Comparison of ENCODE assay signal across 2 cellular contexts in genomic region chr2:234254783-234255521, GRCh38.
TF ChIP-seq lines count a peak whose summit lies in the region.

No MANE protein-coding gene starts in this region.

TF ChIP-seq in A549, 52 proteins besides CTCF, POLR2A, EP300 and RAD21:
- TF ChIP-seq MAX (IDR thresholded peaks at IDR 0.05), result 0 out of 2 replicates have a peak, but pooled peaks have one; percentile 14
- no peak for TF ChIP-seq MAZ (IDR thresholded peaks at IDR 0.05; ENCODE audit: borderline replicate concordance, low read depth, low read length)
- peak; percentile 21 for TF ChIP-seq MAFK (IDR thresholded peaks at IDR 0.05; ENCODE audit: partially characterized antibody)
- no peak for TF ChIP-seq FOSL2 (IDR thresholded peaks at IDR 0.05)
- TF ChIP-seq FOSL2 (CRISPR knock-in tag; IDR thresholded peaks at IDR 0.05), result peak; percentile 35; the same call in 1 of the 2 replicates
TF ChIP-seq in A549: peak in this region for 3.

TF ChIP-seq in HCT116, 20 proteins besides CTCF, POLR2A, EP300 and RAD21 (continued from another document):
- no peak for TF ChIP-seq ZNF274 (IDR thresholded peaks at IDR 0.05; ENCODE audit: low read depth, low read length)
- TF ChIP-seq REST (IDR thresholded peaks at IDR 0.05; ENCODE audit: low read depth), result no peak
- TF ChIP-seq EZH2phosphoT487 (IDR thresholded peaks at IDR 0.05; ENCODE audit: borderline replicate concordance), result no peak
- no peak for TF ChIP-seq SP1 (IDR thresholded peaks at IDR 0.05; ENCODE audit: low read depth)
- TF ChIP-seq FOSL1 (IDR thresholded peaks at IDR 0.05; ENCODE audit: low read depth), result no peak
- TF ChIP-seq EZH2 (IDR thresholded peaks at IDR 0.05), result no peak
- no peak for TF ChIP-seq CEBPB (IDR thresholded peaks at IDR 0.05; ENCODE audit: low read depth)
- TF ChIP-seq POLR2AphosphoS5 (IDR thresholded peaks at IDR 0.05; ENCODE audit: low read depth, low read length), result no peak
- TF ChIP-seq SIN3A (IDR thresholded peaks at IDR 0.05; ENCODE audit: low read depth), result no peak
